11 cellular contexts compared by ENCODE assay signal in the genomic region with DNA sequence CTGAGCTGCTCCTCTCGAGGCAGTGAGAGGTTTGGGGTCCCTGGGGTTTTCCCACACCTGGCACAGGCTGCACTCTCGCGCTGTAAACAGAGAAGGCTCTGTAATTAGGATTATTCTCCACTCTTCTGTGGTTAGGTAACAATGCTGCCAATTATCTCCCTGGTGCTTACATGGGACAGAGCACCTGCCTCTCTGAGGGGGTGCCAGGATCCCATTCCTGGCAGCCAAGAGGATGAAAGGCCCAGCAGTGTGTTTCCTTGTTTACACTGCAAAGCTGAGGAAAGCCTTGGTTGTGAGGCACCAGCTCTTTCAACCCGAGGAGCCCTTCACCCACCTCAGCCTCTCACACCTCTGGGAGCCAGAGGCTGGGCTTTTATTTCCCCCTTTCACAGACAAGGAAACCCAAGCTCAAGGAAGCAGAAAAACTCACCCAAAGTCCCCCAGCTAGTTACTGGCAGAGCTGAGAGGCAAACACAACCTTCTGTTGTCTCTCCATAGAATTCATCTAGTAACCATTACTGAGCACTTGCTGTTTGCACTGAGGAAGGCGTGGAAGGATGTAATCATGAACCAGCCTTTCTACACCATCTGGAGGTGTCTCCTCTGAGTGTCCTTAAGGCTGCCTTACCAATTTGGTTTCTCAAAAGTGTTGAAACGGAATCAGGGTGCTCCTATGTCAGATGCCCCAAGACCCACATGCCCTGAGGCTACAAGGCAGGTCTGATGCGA. TPM values are rescaled to one million over a fixed set of nuclear protein-coding genes. Genes with fewer than 3 reads are reported as not detected.
DNase-seq lines count a peak whose midpoint lies in the region; ATAC-seq, FAIRE-seq and TF ChIP-seq lines count a peak whose summit lies in the region.
"Had no signal": no experiment of that assay in that cellular context is flagged by ENCODE, and none has a peak within 500 bp of the region (broad histone marks: within the 10 kb centered on the region; RNA-seq: fewer than 3 reads in every experiment).

No MANE protein-coding gene starts in this region.

- no peak for DNase-seq in left ventricle myocardium superior
- DNase-seq in right atrium auricular region (ENCODE audit: low spot score): no peak
- DNase-seq in NCI-H2196 (lab: John Stamatoyannopoulos, UW; ENCODE audit: unreplicated experiment): peak; percentile 92
- DNase-seq in activated naive CD8-positive, alpha-beta T cell treated with anti-CD3 and anti-CD28 coated beads, Interleukin-2, amount 50 U/mL, for 24 hours: no peak
- no peak for DNase-seq in D721Med (ENCODE audit: insufficient read length, low spot score)
- no peak for DNase-seq in KBM-7
- DNase-seq in MV-4-11 (lab: John Stamatoyannopoulos, UW): no peak
- no peak for DNase-seq in midbrain (lab: John Stamatoyannopoulos, UW)
- DNase-seq: tibial artery had no signal

- H3K27me3 Mint-ChIP-seq in activated naive CD8-positive, alpha-beta T cell treated with anti-CD3 and anti-CD28 coated beads, Interleukin-2, amount 50 U/mL, for 24 hours: no peaks in the 10 kb centered on the region

- no peaks in the 10 kb centered on the region for H3K9me3 ChIP-seq in right atrium auricular region
- H3K9me3 ChIP-seq: tibial artery had no signal

- no peaks in the 10 kb centered on the region for H3K36me3 Mint-ChIP-seq in activated naive CD8-positive, alpha-beta T cell treated with anti-CD3 and anti-CD28 coated beads, Interleukin-2, amount 50 U/mL, for 24 hours (ENCODE audit: low read depth)

- in situ Hi-C loops in KBM-7 (cut with MboI; ENCODE audit: low pct_unique_long_range_greater_than_20kb, low sequenced_read_pairs): no loop called here

- H3K4me3 Mint-ChIP-seq in activated naive CD8-positive, alpha-beta T cell treated with anti-CD3 and anti-CD28 coated beads, Interleukin-2, amount 50 U/mL, for 24 hours: peak overlapping the region; percentile 44

- peaks cover 10% of the 10 kb centered on the region for H3K9me3 Mint-ChIP-seq in activated naive CD8-positive, alpha-beta T cell treated with anti-CD3 and anti-CD28 coated beads, Interleukin-2, amount 50 U/mL, for 24 hours
- H3K9me3 Mint-ChIP-seq: activated T-helper 2 cell treated with anti-CD3 and anti-CD28 coated beads, Interferon-gamma antibody, Interleukin-2, Interleukin-4, amounts not matched to agents 10 μg/mL and 5 μg/mL and 100 μg/mL, durations not matched to agents 14 hours and 24 hours and 36 hours had no signal

- no peak for FAIRE-seq in D721Med (lab: Jason Lieb, UNC)

- H3K4me3 ChIP-seq in right atrium auricular region: no peak overlapping the region
- H3K4me3 ChIP-seq: tibial artery had no signal

- H3K36me3 ChIP-seq in right atrium auricular region: no peaks in the 10 kb centered on the region
- H3K36me3 ChIP-seq: tibial artery had no signal

- H3K4me1 Mint-ChIP-seq in activated naive CD8-positive, alpha-beta T cell treated with anti-CD3 and anti-CD28 coated beads, Interleukin-2, amount 50 U/mL, for 24 hours: peaks cover 35% of the 10 kb centered on the region

- peak; percentile 55 for ATAC-seq in left ventricle myocardium superior
- peak; percentile 6 for ATAC-seq in activated naive CD8-positive, alpha-beta T cell treated with anti-CD3 and anti-CD28 coated beads, Interleukin-2, amount 50 U/mL, for 24 hours

- peak overlapping the region; percentile 91 for H3K27ac Mint-ChIP-seq in activated naive CD8-positive, alpha-beta T cell treated with anti-CD3 and anti-CD28 coated beads, Interleukin-2, amount 50 U/mL, for 24 hours
- H3K27ac Mint-ChIP-seq: activated T-helper 2 cell treated with anti-CD3 and anti-CD28 coated beads, Interferon-gamma antibody, Interleukin-2, Interleukin-4, amounts not matched to agents 10 μg/mL and 5 μg/mL and 100 μg/mL, durations not matched to agents 14 hours and 24 hours and 36 hours had no signal

- TF ChIP-seq CTCF in right atrium auricular region (IDR thresholded peaks at IDR 0.05): no peak
- no peak for TF ChIP-seq CTCF in D721Med (IDR thresholded peaks at IDR 0.05; ENCODE audit: insufficient read depth, missing control alignments)

- H3K4me1 ChIP-seq in right atrium auricular region: peaks cover 0 to 20% of the 10 kb centered on the region in 2 donors

- no peaks in the 10 kb centered on the region for H3K27me3 ChIP-seq in right atrium auricular region
- H3K27me3 ChIP-seq: tibial artery had no signal

- intact Hi-C loops in left ventricle myocardium superior (cut with micrococcal nuclease): no loop called here

- no peak overlapping the region for H3K27ac ChIP-seq in right atrium auricular region
- H3K27ac ChIP-seq: tibial artery had no signal

RNA-seq across cellular contexts. Expression of gene PROM1, which starts 39.7 kb away (rescaled TPM):
- total RNA-seq in left ventricle myocardium superior (3.2 TPM), right atrium auricular region (1 to 10 TPM; 5.2 to 8.1 TPM)
- total RNA-seq: osteocyte had no signal
